Comparison of ENCODE assay signal across 24 cellular contexts in genomic region chr2:118642501-118642900, GRCh38.
"Had no signal": no experiment of that assay in that cellular context is flagged by ENCODE, and none has a peak within 500 bp of the region (broad histone marks: within the 10 kb centered on the region; RNA-seq: fewer than 3 reads in every experiment).

No MANE protein-coding gene starts in this region.

- DNase-seq: activated CD4-positive, alpha-beta T cell treated with anti-CD3 and anti-CD28 coated beads for 1 hour; activated CD4-positive, alpha-beta T cell treated with anti-CD3 and anti-CD28 coated beads for 4 hours; activated CD4-positive, alpha-beta T cell treated with anti-CD3 and anti-CD28 coated beads, Interleukin-2, amount 10 ng/mL, durations not matched to agents 7 days and 5 days; activated CD4-positive, alpha-beta T cell treated with anti-CD3 and anti-CD28 coated beads, Interleukin-2, amount 50 U/mL, for 48 hours; activated CD8-positive, alpha-beta memory T cell treated with anti-CD3 and anti-CD28 coated beads for 24 hours; activated CD8-positive, alpha-beta T cell treated with anti-CD3 and anti-CD28 coated beads for 36 hours; activated effector memory CD4-positive, alpha-beta T cell treated with anti-CD3 and anti-CD28 coated beads, Interleukin-2, amount 50 U/mL, for 16 hours; activated naive CD4-positive, alpha-beta T cell treated with anti-CD3 and anti-CD28 coated beads for 36 hours; activated naive CD8-positive, alpha-beta T cell treated with anti-CD3 and anti-CD28 coated beads for 36 hours; activated naive CD8-positive, alpha-beta T cell treated with anti-CD3 and anti-CD28 coated beads, Interleukin-2, amount 50 U/mL, for 24 hours; activated T-cell treated with anti-CD3 and anti-CD28 coated beads, Interleukin-2, amount 50 U/mL, for 4 hours; adrenal gland; amygdala; aorta; central memory CD4-positive, alpha-beta T cell; cerebellar nuclear complex; colonic mucosa; effector CD8-positive, alpha-beta T cell; foreskin melanocyte; T-helper 2 cell had no signal

- H3K9me3 ChIP-seq: adrenal gland, breast epithelium, colonic mucosa had no signal

- H3K4me3 ChIP-seq: adrenal gland, breast epithelium, cardiac muscle cell, colonic mucosa, gastroesophageal sphincter had no signal

- H3K4me1 ChIP-seq: adrenal gland, breast epithelium, colonic mucosa, gastroesophageal sphincter had no signal

- H3K36me3 ChIP-seq: adrenal gland, breast epithelium, cardiac muscle cell, colonic mucosa, gastroesophageal sphincter had no signal

- H3K27ac ChIP-seq: adrenal gland, breast epithelium, cardiac muscle cell, colonic mucosa, epithelial cell of prostate, gastroesophageal sphincter had no signal

- H3K27me3 ChIP-seq: adrenal gland, breast epithelium, cardiac muscle cell, colonic mucosa had no signal
